25 cellular contexts compared by ENCODE assay signal in genomic region chr1:44905276-44905675, GRCh38.
"Had no signal": no experiment of that assay in that cellular context is flagged by ENCODE, and none has a peak within 500 bp of the region (broad histone marks: within the 10 kb centered on the region; RNA-seq: fewer than 3 reads in every experiment).

No MANE protein-coding gene starts in this region.

- H3K27me3 ChIP-seq: breast epithelium had no signal

- H3K36me3 Mint-ChIP-seq: activated naive CD8-positive, alpha-beta T cell treated with anti-CD3 and anti-CD28 coated beads for 36 hours had no signal

- H3K27me3 Mint-ChIP-seq: activated B cell treated with CpG ODN at 0.5 μM for 24 hours; activated CD4-positive, alpha-beta T cell treated with anti-CD3 and anti-CD28 coated beads, Interleukin-2, amount 10 ng/mL, durations not matched to agents 24 days and 14 days; activated naive CD4-positive, alpha-beta T cell treated with anti-CD3 and anti-CD28 coated beads, Interleukin-2, amount 10 ng/mL, durations not matched to agents 7 days and 5 days; activated naive CD8-positive, alpha-beta T cell treated with anti-CD3 and anti-CD28 coated beads for 36 hours; T-helper 17 cell had no signal

- H3K4me3 Mint-ChIP-seq: activated B cell treated with CpG ODN at 0.5 μM for 24 hours; activated CD4-positive, alpha-beta T cell treated with anti-CD3 and anti-CD28 coated beads, Interleukin-2, amount 10 ng/mL, durations not matched to agents 24 days and 14 days; activated naive CD4-positive, alpha-beta T cell treated with anti-CD3 and anti-CD28 coated beads, Interleukin-2, amount 10 ng/mL, durations not matched to agents 7 days and 5 days; activated naive CD8-positive, alpha-beta T cell treated with anti-CD3 and anti-CD28 coated beads for 36 hours; T-helper 17 cell had no signal

- H3K4me1 Mint-ChIP-seq: activated B cell treated with CpG ODN at 0.5 μM for 24 hours; activated CD4-positive, alpha-beta T cell treated with anti-CD3 and anti-CD28 coated beads, Interleukin-2, amount 10 ng/mL, durations not matched to agents 24 days and 14 days; activated naive CD8-positive, alpha-beta T cell treated with anti-CD3 and anti-CD28 coated beads for 36 hours had no signal

- DNase-seq: activated B cell treated with CpG ODN at 0.5 μM for 24 hours; activated CD4-positive, alpha-beta T cell treated with anti-CD3 and anti-CD28 coated beads for 1 hour; activated CD4-positive, alpha-beta T cell treated with anti-CD3 and anti-CD28 coated beads, Interleukin-2, amount 10 ng/mL, durations not matched to agents 24 days and 14 days; activated CD4-positive, alpha-beta T cell treated with anti-CD3 and anti-CD28 coated beads, Interleukin-2, amount 50 U/mL, for 48 hours; activated CD8-positive, alpha-beta memory T cell treated with anti-CD3 and anti-CD28 coated beads for 24 hours; activated gamma-delta T cell treated with Interleukin-2 at 50 U/mL for 16 hours; activated naive CD4-positive, alpha-beta T cell treated with anti-CD3 and anti-CD28 coated beads, Interleukin-2, amount 10 ng/mL, durations not matched to agents 7 days and 5 days; activated naive CD8-positive, alpha-beta T cell treated with anti-CD3 and anti-CD28 coated beads for 36 hours; activated T-cell treated with anti-CD3 and anti-CD28 coated beads for 4 hours; activated T-cell treated with anti-CD3 and anti-CD28 coated beads, Interleukin-2, amount 50 U/mL, for 48 hours; aorta; Karpas-422; NCI-H1105 treated with DMSO at 0.1 percent for 48 hours; NCI-H1436 treated with DMSO at 0.1 percent for 48 hours; NCI-H187 treated with DMSO at 0.1 percent for 48 hours; NCI-H2081 treated with DMSO at 0.1 percent for 48 hours; NCI-H446; NCI-H524; NCI-H748 treated with DMSO at 0.1 percent for 48 hours; SIG-M5; T-helper 17 cell; T-helper 9 cell had no signal

- H3K9me3 Mint-ChIP-seq: activated B cell treated with CpG ODN at 0.5 μM for 24 hours; activated CD4-positive, alpha-beta T cell treated with anti-CD3 and anti-CD28 coated beads, Interleukin-2, amount 10 ng/mL, durations not matched to agents 24 days and 14 days; activated naive CD4-positive, alpha-beta T cell treated with anti-CD3 and anti-CD28 coated beads, Interleukin-2, amount 10 ng/mL, durations not matched to agents 7 days and 5 days; activated naive CD8-positive, alpha-beta T cell treated with anti-CD3 and anti-CD28 coated beads for 36 hours; activated T-helper 2 cell treated with anti-CD3 and anti-CD28 coated beads, Interferon-gamma antibody, Interleukin-2, Interleukin-4, amounts not matched to agents 10 μg/mL and 5 μg/mL and 100 μg/mL, durations not matched to agents 14 hours and 24 hours and 36 hours had no signal

- ATAC-seq: K562, T-helper 17 cell had no signal

- H3K4me1 ChIP-seq: breast epithelium had no signal

- H3K36me3 ChIP-seq: breast epithelium had no signal

- H3K4me3 ChIP-seq: breast epithelium, K562 had no signal

- H3K9me3 ChIP-seq: breast epithelium had no signal

- H3K27ac Mint-ChIP-seq: activated B cell treated with CpG ODN at 0.5 μM for 24 hours; activated CD4-positive, alpha-beta T cell treated with anti-CD3 and anti-CD28 coated beads, Interleukin-2, amount 10 ng/mL, durations not matched to agents 24 days and 14 days; activated naive CD4-positive, alpha-beta T cell treated with anti-CD3 and anti-CD28 coated beads, Interleukin-2, amount 10 ng/mL, durations not matched to agents 7 days and 5 days; activated naive CD8-positive, alpha-beta T cell treated with anti-CD3 and anti-CD28 coated beads for 36 hours; activated T-helper 2 cell treated with anti-CD3 and anti-CD28 coated beads, Interferon-gamma antibody, Interleukin-2, Interleukin-4, amounts not matched to agents 10 μg/mL and 5 μg/mL and 100 μg/mL, durations not matched to agents 14 hours and 24 hours and 36 hours had no signal
